In the genomic region with DNA sequence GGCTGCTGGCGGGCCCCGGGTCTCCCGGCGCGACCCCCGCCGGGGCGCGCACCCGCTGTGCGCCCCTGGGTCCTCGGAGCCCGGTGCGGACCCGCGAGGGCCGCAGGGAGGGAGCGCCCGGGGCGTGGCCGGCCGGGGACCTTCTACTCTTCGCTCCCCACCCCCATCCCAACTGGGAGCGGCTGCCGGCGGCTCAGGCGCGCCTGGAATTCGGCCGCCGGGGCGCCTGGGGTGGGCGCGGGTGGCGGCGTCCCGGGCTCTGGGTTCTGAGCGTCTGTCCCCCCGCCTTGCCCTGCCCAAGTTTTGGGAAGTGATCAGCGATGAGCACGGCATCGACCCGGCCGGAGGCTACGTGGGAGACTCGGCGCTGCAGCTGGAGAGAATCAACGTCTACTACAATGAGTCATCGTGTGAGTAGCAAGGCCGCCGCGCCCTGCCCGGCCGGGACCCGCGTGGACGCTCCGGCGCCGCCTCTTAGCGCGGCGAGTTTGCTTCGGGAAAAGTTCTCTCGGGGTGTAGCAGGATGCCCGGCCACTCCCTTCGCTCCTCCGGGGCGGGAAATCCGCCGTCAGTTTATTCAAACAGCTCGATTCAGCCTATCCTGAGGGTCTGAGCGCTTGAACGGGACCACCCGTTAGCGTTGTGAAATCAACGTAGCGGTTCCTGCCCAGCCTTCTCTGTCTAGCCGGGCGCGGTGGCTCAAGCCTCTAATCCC, we compare ENCODE assay signal across 1 cellular context.
TF ChIP-seq lines count a peak whose summit lies in the region.

No MANE protein-coding gene starts in this region.

TF ChIP-seq in K562, 482 proteins besides CTCF, POLR2A, EP300 and RAD21 (continued from another document and continues in another):
- TF ChIP-seq FOXO4 (CRISPR knock-in tag; IDR thresholded peaks at IDR 0.05) (no peak), MCM7 (IDR thresholded peaks at IDR 0.05) (no peak), GTF2E2 (tag; IDR thresholded peaks at IDR 0.05) (no peak), MCM3 (IDR thresholded peaks at IDR 0.05) (no peak), ZNF140 (CRISPR knock-in tag; IDR thresholded peaks at IDR 0.05) (no peak), MBD2 (IDR thresholded peaks at IDR 0.05; ENCODE audit: borderline replicate concordance, low read depth) (no peak), ZNF644 (tag; IDR thresholded peaks at IDR 0.05; ENCODE audit: low read depth) (no peak; the same call in 1 of the 2 replicates), PHF20 (IDR thresholded peaks at IDR 0.05; ENCODE audit: partially characterized antibody) (peak; percentile 34), KLF16 (IDR thresholded peaks at IDR 0.05) (no peak), ZNF717 (CRISPR knock-in tag; IDR thresholded peaks at IDR 0.05) (no peak), PPARD (CRISPR knock-in tag; IDR thresholded peaks at IDR 0.05) (no peak), ZNF75A (CRISPR knock-in tag; IDR thresholded peaks at IDR 0.05) (no peak), NFATC3 (IDR thresholded peaks at IDR 0.05) (no peak), ZNF785 (CRISPR knock-in tag; IDR thresholded peaks at IDR 0.05) (no peak), MTA1 (IDR thresholded peaks at IDR 0.05; ENCODE audit: borderline replicate concordance) (peak; percentile 53; the same call in 1 of the 2 replicates), CEBPG (CRISPR knock-in tag; IDR thresholded peaks at IDR 0.05) (peak; percentile 39; the same call in 1 of the 2 replicates), CEBPG (tag; conservative IDR thresholded peaks at IDR 0.05 in 1 of 2, IDR thresholded peaks at IDR 0.05 in 1 of 2) (no peak), DNMT1 (IDR thresholded peaks at IDR 0.05) (no peak), HBP1 (CRISPR knock-in tag; IDR thresholded peaks at IDR 0.05) (no peak), ZNF778 (CRISPR knock-in tag; IDR thresholded peaks at IDR 0.05) (no peak), FOXM1 (IDR thresholded peaks at IDR 0.05; ENCODE audit: low read depth) (peak; percentile 41; the same call in 1 of the 2 replicates), FOXM1 (CRISPR knock-in tag; IDR thresholded peaks at IDR 0.05; ENCODE audit: low read depth) (no peak), OTX1 (CRISPR knock-in tag; IDR thresholded peaks at IDR 0.05) (no peak), XRCC5 (IDR thresholded peaks at IDR 0.05; ENCODE audit: low read depth, low read length) (0 out of 2 replicates have a peak, but pooled peaks have one; percentile 39), YY1 (IDR thresholded peaks at IDR 0.05; ENCODE audit: borderline replicate concordance in 1 of 3, control insufficient read depth in 1 of 3, extremely low read depth in 1 of 3, insufficient read depth in 3 of 3, insufficient read length in 1 of 3, insufficient replicate concordance in 2 of 3, low read depth in 1 of 3, low read length in 2 of 3) (peak in 1 of 3 experiments; percentile 12), ZBTB7A (IDR thresholded peaks at IDR 0.05; ENCODE audit: borderline replicate concordance, control insufficient read depth, low read depth, low read length) (peak; percentile 80), PML (IDR thresholded peaks at IDR 0.05; ENCODE audit: low read length) (no peak), PYGO2 (tag; IDR thresholded peaks at IDR 0.05) (no peak), MCM2 (IDR thresholded peaks at IDR 0.05; ENCODE audit: low read depth) (no peak), SNRNP70 (optimal IDR thresholded peaks at IDR 0.05; ENCODE audit: low read depth, low read length) (no peak), ZNF79 (CRISPR knock-in tag; IDR thresholded peaks at IDR 0.05; ENCODE audit: low read depth) (no peak), RAD51 (IDR thresholded peaks at IDR 0.05; ENCODE audit: borderline replicate concordance, low read depth) (no peak), ZBTB8A (IDR thresholded peaks at IDR 0.05; ENCODE audit: partially characterized antibody) (no peak), NR2F6 (CRISPR knock-in tag; IDR thresholded peaks at IDR 0.05) (no peak), CTCFL (IDR thresholded peaks at IDR 0.05; ENCODE audit: borderline replicate concordance, insufficient read depth, low read depth, low read length, poor library complexity, severe bottlenecking) (no peak), ILK (tag; IDR thresholded peaks at IDR 0.05; ENCODE audit: borderline replicate concordance, low read depth) (no peak)
- TF ChIP-seq, protein P1, sequence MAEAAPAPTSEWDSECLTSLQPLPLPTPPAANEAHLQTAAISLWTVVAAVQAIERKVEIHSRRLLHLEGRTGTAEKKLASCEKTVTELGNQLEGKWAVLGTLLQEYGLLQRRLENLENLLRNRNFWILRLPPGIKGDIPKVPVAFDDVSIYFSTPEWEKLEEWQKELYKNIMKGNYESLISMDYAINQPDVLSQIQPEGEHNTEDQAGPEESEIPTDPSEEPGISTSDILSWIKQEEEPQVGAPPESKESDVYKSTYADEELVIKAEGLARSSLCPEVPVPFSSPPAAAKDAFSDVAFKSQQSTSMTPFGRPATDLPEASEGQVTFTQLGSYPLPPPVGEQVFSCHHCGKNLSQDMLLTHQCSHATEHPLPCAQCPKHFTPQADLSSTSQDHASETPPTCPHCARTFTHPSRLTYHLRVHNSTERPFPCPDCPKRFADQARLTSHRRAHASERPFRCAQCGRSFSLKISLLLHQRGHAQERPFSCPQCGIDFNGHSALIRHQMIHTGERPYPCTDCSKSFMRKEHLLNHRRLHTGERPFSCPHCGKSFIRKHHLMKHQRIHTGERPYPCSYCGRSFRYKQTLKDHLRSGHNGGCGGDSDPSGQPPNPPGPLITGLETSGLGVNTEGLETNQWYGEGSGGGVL (CRISPR knock-in tag; IDR thresholded peaks at IDR 0.05), result no peak
- TF ChIP-seq, protein P2, sequence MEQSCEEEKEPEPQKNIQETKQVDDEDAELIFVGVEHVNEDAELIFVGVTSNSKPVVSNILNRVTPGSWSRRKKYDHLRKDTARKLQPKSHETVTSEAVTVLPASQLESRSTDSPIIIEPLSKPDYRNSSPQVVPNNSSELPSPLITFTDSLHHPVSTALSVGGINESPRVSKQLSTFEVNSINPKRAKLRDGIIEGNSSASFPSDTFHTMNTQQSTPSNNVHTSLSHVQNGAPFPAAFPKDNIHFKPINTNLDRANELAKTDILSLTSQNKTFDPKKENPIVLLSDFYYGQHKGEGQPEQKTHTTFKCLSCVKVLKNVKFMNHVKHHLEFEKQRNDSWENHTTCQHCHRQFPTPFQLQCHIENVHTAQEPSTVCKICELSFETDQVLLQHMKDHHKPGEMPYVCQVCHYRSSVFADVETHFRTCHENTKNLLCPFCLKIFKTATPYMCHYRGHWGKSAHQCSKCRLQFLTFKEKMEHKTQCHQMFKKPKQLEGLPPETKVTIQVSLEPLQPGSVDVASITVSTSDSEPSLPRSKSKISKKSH (CRISPR knock-in tag; IDR thresholded peaks at IDR 0.05), result no peak
- TF ChIP-seq, protein P3, sequence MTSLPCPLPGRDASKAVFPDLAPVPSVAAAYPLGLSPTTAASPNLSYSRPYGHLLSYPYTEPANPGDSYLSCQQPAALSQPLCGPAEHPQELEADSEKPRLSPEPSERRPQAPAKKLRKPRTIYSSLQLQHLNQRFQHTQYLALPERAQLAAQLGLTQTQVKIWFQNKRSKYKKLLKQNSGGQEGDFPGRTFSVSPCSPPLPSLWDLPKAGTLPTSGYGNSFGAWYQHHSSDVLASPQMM (CRISPR knock-in tag; IDR thresholded peaks at IDR 0.05), result no peak
- TF ChIP-seq, protein P4, sequence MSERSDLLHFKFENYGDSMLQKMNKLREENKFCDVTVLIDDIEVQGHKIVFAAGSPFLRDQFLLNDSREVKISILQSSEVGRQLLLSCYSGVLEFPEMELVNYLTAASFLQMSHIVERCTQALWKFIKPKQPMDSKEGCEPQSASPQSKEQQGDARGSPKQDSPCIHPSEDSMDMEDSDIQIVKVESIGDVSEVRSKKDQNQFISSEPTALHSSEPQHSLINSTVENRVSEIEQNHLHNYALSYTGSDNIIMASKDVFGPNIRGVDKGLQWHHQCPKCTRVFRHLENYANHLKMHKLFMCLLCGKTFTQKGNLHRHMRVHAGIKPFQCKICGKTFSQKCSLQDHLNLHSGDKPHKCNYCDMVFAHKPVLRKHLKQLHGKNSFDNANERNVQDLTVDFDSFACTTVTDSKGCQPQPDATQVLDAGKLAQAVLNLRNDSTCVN (CRISPR knock-in tag; IDR thresholded peaks at IDR 0.05), result no peak
- TF ChIP-seq, protein P5, sequence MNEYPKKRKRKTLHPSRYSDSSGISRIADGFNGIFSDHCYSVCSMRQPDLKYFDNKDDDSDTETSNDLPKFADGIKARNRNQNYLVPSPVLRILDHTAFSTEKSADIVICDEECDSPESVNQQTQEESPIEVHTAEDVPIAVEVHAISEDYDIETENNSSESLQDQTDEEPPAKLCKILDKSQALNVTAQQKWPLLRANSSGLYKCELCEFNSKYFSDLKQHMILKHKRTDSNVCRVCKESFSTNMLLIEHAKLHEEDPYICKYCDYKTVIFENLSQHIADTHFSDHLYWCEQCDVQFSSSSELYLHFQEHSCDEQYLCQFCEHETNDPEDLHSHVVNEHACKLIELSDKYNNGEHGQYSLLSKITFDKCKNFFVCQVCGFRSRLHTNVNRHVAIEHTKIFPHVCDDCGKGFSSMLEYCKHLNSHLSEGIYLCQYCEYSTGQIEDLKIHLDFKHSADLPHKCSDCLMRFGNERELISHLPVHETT (CRISPR knock-in tag; conservative IDR thresholded peaks at IDR 0.05 in 1 of 2, IDR thresholded peaks at IDR 0.05 in 1 of 2), result peak in 1 of 2 experiments; percentile 20; a peak in 1 of 4 replicates
- TF ChIP-seq, protein P6, sequence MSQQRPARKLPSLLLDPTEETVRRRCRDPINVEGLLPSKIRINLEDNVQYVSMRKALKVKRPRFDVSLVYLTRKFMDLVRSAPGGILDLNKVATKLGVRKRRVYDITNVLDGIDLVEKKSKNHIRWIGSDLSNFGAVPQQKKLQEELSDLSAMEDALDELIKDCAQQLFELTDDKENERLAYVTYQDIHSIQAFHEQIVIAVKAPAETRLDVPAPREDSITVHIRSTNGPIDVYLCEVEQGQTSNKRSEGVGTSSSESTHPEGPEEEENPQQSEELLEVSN (IDR thresholded peaks at IDR 0.05; ENCODE audit: borderline replicate concordance in 1 of 2, extremely low read depth in 1 of 2, insufficient read depth in 1 of 2, insufficient read length in 1 of 2, low read depth in 1 of 2, low read length in 1 of 2, poor library complexity in 1 of 2, severe bottlenecking in 1 of 2), result peak; percentile 84 to 90
- TF ChIP-seq, protein P7, sequence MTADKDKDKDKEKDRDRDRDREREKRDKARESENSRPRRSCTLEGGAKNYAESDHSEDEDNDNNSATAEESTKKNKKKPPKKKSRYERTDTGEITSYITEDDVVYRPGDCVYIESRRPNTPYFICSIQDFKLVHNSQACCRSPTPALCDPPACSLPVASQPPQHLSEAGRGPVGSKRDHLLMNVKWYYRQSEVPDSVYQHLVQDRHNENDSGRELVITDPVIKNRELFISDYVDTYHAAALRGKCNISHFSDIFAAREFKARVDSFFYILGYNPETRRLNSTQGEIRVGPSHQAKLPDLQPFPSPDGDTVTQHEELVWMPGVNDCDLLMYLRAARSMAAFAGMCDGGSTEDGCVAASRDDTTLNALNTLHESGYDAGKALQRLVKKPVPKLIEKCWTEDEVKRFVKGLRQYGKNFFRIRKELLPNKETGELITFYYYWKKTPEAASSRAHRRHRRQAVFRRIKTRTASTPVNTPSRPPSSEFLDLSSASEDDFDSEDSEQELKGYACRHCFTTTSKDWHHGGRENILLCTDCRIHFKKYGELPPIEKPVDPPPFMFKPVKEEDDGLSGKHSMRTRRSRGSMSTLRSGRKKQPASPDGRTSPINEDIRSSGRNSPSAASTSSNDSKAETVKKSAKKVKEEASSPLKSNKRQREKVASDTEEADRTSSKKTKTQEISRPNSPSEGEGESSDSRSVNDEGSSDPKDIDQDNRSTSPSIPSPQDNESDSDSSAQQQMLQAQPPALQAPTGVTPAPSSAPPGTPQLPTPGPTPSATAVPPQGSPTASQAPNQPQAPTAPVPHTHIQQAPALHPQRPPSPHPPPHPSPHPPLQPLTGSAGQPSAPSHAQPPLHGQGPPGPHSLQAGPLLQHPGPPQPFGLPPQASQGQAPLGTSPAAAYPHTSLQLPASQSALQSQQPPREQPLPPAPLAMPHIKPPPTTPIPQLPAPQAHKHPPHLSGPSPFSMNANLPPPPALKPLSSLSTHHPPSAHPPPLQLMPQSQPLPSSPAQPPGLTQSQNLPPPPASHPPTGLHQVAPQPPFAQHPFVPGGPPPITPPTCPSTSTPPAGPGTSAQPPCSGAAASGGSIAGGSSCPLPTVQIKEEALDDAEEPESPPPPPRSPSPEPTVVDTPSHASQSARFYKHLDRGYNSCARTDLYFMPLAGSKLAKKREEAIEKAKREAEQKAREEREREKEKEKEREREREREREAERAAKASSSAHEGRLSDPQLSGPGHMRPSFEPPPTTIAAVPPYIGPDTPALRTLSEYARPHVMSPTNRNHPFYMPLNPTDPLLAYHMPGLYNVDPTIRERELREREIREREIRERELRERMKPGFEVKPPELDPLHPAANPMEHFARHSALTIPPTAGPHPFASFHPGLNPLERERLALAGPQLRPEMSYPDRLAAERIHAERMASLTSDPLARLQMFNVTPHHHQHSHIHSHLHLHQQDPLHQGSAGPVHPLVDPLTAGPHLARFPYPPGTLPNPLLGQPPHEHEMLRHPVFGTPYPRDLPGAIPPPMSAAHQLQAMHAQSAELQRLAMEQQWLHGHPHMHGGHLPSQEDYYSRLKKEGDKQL (CRISPR knock-in tag; IDR thresholded peaks at IDR 0.05; ENCODE audit: borderline replicate concordance), result no peak
